1 cellular context compared by ENCODE assay signal in genomic region chr11:102318469-102318868, GRCh38.
TF ChIP-seq lines count a peak whose summit lies in the region.

No MANE protein-coding gene starts in this region.

TF ChIP-seq in SK-N-SH, 30 proteins besides CTCF, POLR2A, EP300 and RAD21 (continued from another document):
- TF ChIP-seq REST (IDR thresholded peaks at IDR 0.05; ENCODE audit: low read depth, low read length): no peak
- no peak for TF ChIP-seq SIN3A (IDR thresholded peaks at IDR 0.05; ENCODE audit: borderline replicate concordance, low read depth, low read length)
- TF ChIP-seq RXRA (IDR thresholded peaks at IDR 0.05; ENCODE audit: borderline replicate concordance, low read depth): no peak
- TF ChIP-seq JUND (IDR thresholded peaks at IDR 0.05): no peak
- no peak for TF ChIP-seq USF2 (IDR thresholded peaks at IDR 0.05; ENCODE audit: borderline replicate concordance, low read depth, low read length)
- no peak for TF ChIP-seq CHD2 (IDR thresholded peaks at IDR 0.05; ENCODE audit: low read length, partially characterized antibody)
- TF ChIP-seq ZBTB33 (IDR thresholded peaks at IDR 0.05; ENCODE audit: borderline replicate concordance, low read depth): no peak
- TF ChIP-seq RCOR1 (IDR thresholded peaks at IDR 0.05; ENCODE audit: low read length): no peak
- no peak for TF ChIP-seq FOSL2 (IDR thresholded peaks at IDR 0.05; ENCODE audit: borderline replicate concordance, low read depth)
